ENCODE assay signal across 13 cellular contexts in genomic region chr22:42431401-42432019, GRCh38. TPM values are rescaled to one million over a fixed set of nuclear protein-coding genes. Genes with fewer than 3 reads are reported as not detected.
DNase-seq lines count a peak whose midpoint lies in the region; ATAC-seq, FAIRE-seq and TF ChIP-seq lines count a peak whose summit lies in the region.
"Had no signal": no experiment of that assay in that cellular context is flagged by ENCODE, and none has a peak within 500 bp of the region (broad histone marks: within the 10 kb centered on the region; RNA-seq: fewer than 3 reads in every experiment).

No MANE protein-coding gene starts in this region.

- peaks cover 0 to 56% (median 10%) of the 10 kb centered on the region in 9 donors for H3K27me3 ChIP-seq in heart left ventricle
- H3K27me3 ChIP-seq in H1 (replicated peaks in 1 of 4; ENCODE audit: control insufficient read depth in 3 of 4, extremely low read depth in 1 of 4, insufficient read depth in 3 of 4, low read length in 3 of 4): peaks cover 0 to 5% (median 3%) of the 10 kb centered on the region in 4 experiments; a peak in 3 of 7 replicates
- no peaks in the 10 kb centered on the region for H3K27me3 ChIP-seq in neural cell (ENCODE audit: insufficient read depth, low read depth, low read length)
- H3K27me3 ChIP-seq in vagina: no peaks in the 10 kb centered on the region

- H3K18ac ChIP-seq in H1 (ENCODE audit: extremely low read depth, low read length): peak overlapping the region; percentile 38; the same call in 1 of the 2 replicates

- H3K4me1 ChIP-seq in heart left ventricle (peaks cover 0 to 31% (median 7%) of the 10 kb centered on the region in 12 donors), H1 (replicated peaks in 1 of 4; ENCODE audit: control insufficient read depth in 3 of 4, insufficient read depth in 4 of 4, low read length in 3 of 4) (peaks cover 6 to 18% (median 15%) of the 10 kb centered on the region in 4 experiments), vagina (peaks cover 32% of the 10 kb centered on the region)

- H4K20me1 ChIP-seq in H1 (replicated peaks in 1 of 2; ENCODE audit: control insufficient read depth in 1 of 2, insufficient read depth in 2 of 2, low read length in 2 of 2) (no peaks in the 10 kb centered on the region), neural cell (ENCODE audit: insufficient read depth) (no peaks in the 10 kb centered on the region)

- H3K27ac ChIP-seq in heart left ventricle (peak overlapping the region in 5 of 12 donors; percentile 2 to 94 (median 52)), H1 (ENCODE audit: low read depth, low read length) (no peak overlapping the region), neural cell (ENCODE audit: low read length) (no peak overlapping the region), vagina (no peak overlapping the region)

- H2AFZ ChIP-seq in H1 (ENCODE audit: low read length): no peak overlapping the region
- H2AFZ ChIP-seq in neural cell (ENCODE audit: low read depth, low read length): no peak overlapping the region

- H2BK12ac ChIP-seq in H1 (ENCODE audit: low read depth, low read length): no peak overlapping the region

- no peak overlapping the region for H3K56ac ChIP-seq in H1 (replicated peaks; ENCODE audit: insufficient read length, low read depth, low read length)

- no peaks in the 10 kb centered on the region for H3K79me2 ChIP-seq in H1 (ENCODE audit: control insufficient read depth in 1 of 2, insufficient read depth in 2 of 2, low read length in 2 of 2)
- no peaks in the 10 kb centered on the region for H3K79me2 ChIP-seq in neural cell (replicated peaks; ENCODE audit: insufficient read depth, low read length)

- H3K9me2 ChIP-seq in neural cell (ENCODE audit: insufficient read depth, low read length): no peaks in the 10 kb centered on the region

- no peak overlapping the region for H4K91ac ChIP-seq in H1 (replicated peaks; ENCODE audit: insufficient read length, low read length)

- 40 to 67% (median 51%) methylated on average over 10 to 17 of the region's 17 CpGs for WGBS in heart left ventricle, 4 donors
- 79% methylated on average over 8 of the region's 17 CpGs; no CpG with 5 or more reads in 1 of the 2 experiments for WGBS in H1 (ENCODE audit: extremely low coverage in 1 of 2, insufficient coverage in 1 of 2, insufficient read length in 1 of 2, insufficient replicate concordance in 2 of 2, low coverage in 1 of 2, low lambda C conversion rate in 2 of 2, missing lambda C conversion rate in 1 of 2), 2 experiments
- 22 to 24% methylated on average over 11 to 16 of the region's 17 CpGs for WGBS in lower leg skin, 2 donors

- H2BK15ac ChIP-seq in H1 (ENCODE audit: low read length): no peak overlapping the region

- no peaks in the 10 kb centered on the region for H3F3A ChIP-seq in neural cell (ENCODE audit: insufficient read depth, low read length, poor library complexity, severe bottlenecking)

- POLR2A ChIA-PET in H1 (lab: Charles Lee; ENCODE audit: partially characterized antibody): interaction anchor here (0.5 to 1.7 kb wide), 8 partner anchors 11 to 395 kb away, joined by 3 to 6 read pairs (median 4); no protein-coding TSS in a partner anchor

- no peak overlapping the region; the same call in 1 of the 2 replicates for H4K8ac ChIP-seq in H1 (ENCODE audit: extremely low read depth, insufficient read depth, low read length)

- intact Hi-C loops in heart left ventricle (cut with DNase I) (loop anchor here in 6 of 10 donors (10.0 kb wide), 3 partner anchors 157 to 467 kb away; partner anchors contain the start of genes SEPTIN3 (in 5 of the 6), NDUFA6 (in 2 of the 6) and TCF20 (in 2 of the 6)), Right ventricle myocardium superior (cut with DNase I) (loop anchor here (10.0 kb wide), 2 partner anchors 137 to 467 kb away; partner anchors contain the start of gene SEPTIN3), vagina (cut with DNase I) (loop anchor here (5.0 to 10.0 kb wide), 2 partner anchors 59 to 157 kb away; partner anchors contain the start of gene TCF20), lower leg skin (cut with DNase I; ENCODE audit: low total_unique reads) (loop anchor here (10.0 kb wide), 2 partner anchors 257 to 467 kb away; partner anchors contain the start of gene SEPTIN3)

- no peaks in the 10 kb centered on the region for H3K23me2 ChIP-seq in H1 (ENCODE audit: low read depth, low read length)

- FAIRE-seq in H1 (lab: Jason Lieb, UNC): no peak

- TF ChIP-seq EP300 in H1 (IDR thresholded peaks at IDR 0.05; ENCODE audit: borderline replicate concordance in 1 of 2, low read depth in 2 of 2, low read length in 2 of 2) (no peak), neural cell (conservative IDR thresholded peaks at IDR 0.05; ENCODE audit: poor library complexity, severe bottlenecking) (no peak)

- H3K79me1 ChIP-seq in H1 (ENCODE audit: low read depth, low read length): no peaks in the 10 kb centered on the region

- TF ChIP-seq RAD21 in H1 (IDR thresholded peaks at IDR 0.05 in 1 of 2, conservative IDR thresholded peaks at IDR 0.05 in 1 of 2; ENCODE audit: low read depth in 2 of 2, low read length in 2 of 2): no peak
- no peak for TF ChIP-seq RAD21 in neural cell (conservative IDR thresholded peaks at IDR 0.05)

- H3K9me3 ChIP-seq in heart left ventricle (no peaks in the 10 kb centered on the region), H1 (ENCODE audit: insufficient read depth in 2 of 2, low read depth in 1 of 2, low read length in 1 of 2) (no peaks in the 10 kb centered on the region), neural cell (ENCODE audit: low read length) (no peaks in the 10 kb centered on the region), vagina (no peaks in the 10 kb centered on the region)

- no peak overlapping the region for H2BK120ac ChIP-seq in H1 (replicated peaks; ENCODE audit: low read depth, low read length)

- ATAC-seq in heart left ventricle: peak in 1 of 4 donors; percentile 16
- no peak for ATAC-seq in Right ventricle myocardium superior (ENCODE audit: poor library complexity)
- ATAC-seq in GM18907 (IDR thresholded peaks at IDR 0.05; ENCODE audit: unreplicated experiment): no peak
- ATAC-seq in HG03521 (IDR thresholded peaks at IDR 0.05; ENCODE audit: unreplicated experiment): no peak
- ATAC-seq: naive thymus-derived CD8-positive, alpha-beta T cell had no signal

- H3K36me3 ChIP-seq in heart left ventricle: no peaks in the 10 kb centered on the region
- H3K36me3 ChIP-seq in H1 (ENCODE audit: control insufficient read depth in 2 of 4, insufficient read depth in 4 of 4, low read length in 3 of 4): no peaks in the 10 kb centered on the region
- no peaks in the 10 kb centered on the region for H3K36me3 ChIP-seq in neural cell (ENCODE audit: insufficient read depth, low read length)
- no peaks in the 10 kb centered on the region for H3K36me3 ChIP-seq in vagina

- peak overlapping the region; percentile 44; the same call in 1 of the 2 replicates for H2BK5ac ChIP-seq in H1 (ENCODE audit: low read depth, low read length)

- CTCF ChIA-PET in H1 (lab: Charles Lee; ENCODE audit: partially characterized antibody): interaction anchor here (0.8 to 8.0 kb wide), 14 partner anchors 12 to 262 kb away, joined by 3 to 48 read pairs (median 4); no protein-coding TSS in a partner anchor

- H2BK20ac ChIP-seq in H1 (ENCODE audit: low read length): no peak overlapping the region

- no peak overlapping the region for H3K4ac ChIP-seq in H1 (replicated peaks; ENCODE audit: insufficient read length, low read depth, low read length)

- no peak overlapping the region for H4K5ac ChIP-seq in H1 (ENCODE audit: insufficient read length, low read depth, low read length)

- TF ChIP-seq POLR2A in heart left ventricle (IDR thresholded peaks at IDR 0.05) (no peak), H1 (IDR thresholded peaks at IDR 0.05; ENCODE audit: control extremely low read depth in 1 of 2, low read depth in 2 of 2, low read length in 2 of 2) (no peak), vagina (IDR thresholded peaks at IDR 0.05) (no peak), lower leg skin (IDR thresholded peaks at IDR 0.05) (no peak)

- H3K23ac ChIP-seq in H1 (ENCODE audit: insufficient read length): no peak overlapping the region

- H3K4me2 ChIP-seq in H1 (ENCODE audit: insufficient read depth in 1 of 2, low read depth in 2 of 2, low read length in 2 of 2): peak overlapping the region in 1 of 2 experiments; percentile 35; a peak in 3 of 4 replicates
- no peak overlapping the region for H3K4me2 ChIP-seq in neural cell (ENCODE audit: low read length)

- DNase-seq in heart left ventricle: no peak
- DNase-seq in Right ventricle myocardium superior: no peak
- no peak for DNase-seq in H1 (ENCODE audit: low read depth in 1 of 2, low spot score in 2 of 2)
- no peak for DNase-seq in vagina (ENCODE audit: extremely low spot score in 2 of 2)
- DNase-seq in lower leg skin (ENCODE audit: low spot score in 2 of 2): no peak
- DNase-seq: activated naive CD4-positive, alpha-beta T cell treated with anti-CD3 and anti-CD28 coated beads, Interleukin-2, amount 50 U/mL, for 16 hours; DMS 273 treated with DMSO at 0.1 percent for 48 hours; immature natural killer cell; naive thymus-derived CD8-positive, alpha-beta T cell; SHP77 treated with DMSO at 0.1 percent for 48 hours had no signal

- TF ChIP-seq CTCF in heart left ventricle (IDR thresholded peaks at IDR 0.05) (no peak), H1 (IDR thresholded peaks at IDR 0.05; ENCODE audit: control extremely low read depth in 1 of 3, insufficient read depth in 1 of 3, low read depth in 1 of 3, low read length in 3 of 3) (no peak), neural cell (IDR thresholded peaks at IDR 0.05; ENCODE audit: poor library complexity, severe bottlenecking) (no peak), vagina (IDR thresholded peaks at IDR 0.05) (no peak), lower leg skin (IDR thresholded peaks at IDR 0.05) (no peak)

- no peak overlapping the region for H3K14ac ChIP-seq in H1 (ENCODE audit: insufficient read length)

- H3K4me3 ChIP-seq in heart left ventricle (peak overlapping the region in 9 of 12 donors; percentile 1 to 64 (median 34)), H1 (ENCODE audit: extremely low read depth in 1 of 4, insufficient read depth in 2 of 4, low read depth in 3 of 4, low read length in 4 of 4) (peak overlapping the region in 1 of 4 experiments; percentile 37; a peak in 1 of 8 replicates), neural cell (ENCODE audit: low read length) (no peak overlapping the region), vagina (peak overlapping the region; percentile 0 to 3), lower leg skin (ENCODE audit: low read depth, poor library complexity, severe bottlenecking) (no peak overlapping the region)

- H3K9ac ChIP-seq in H1 (replicated peaks in 1 of 4; ENCODE audit: extremely low read depth in 1 of 4, low read depth in 3 of 4, low read length in 3 of 4): no peak overlapping the region
- H3K9ac ChIP-seq in neural cell (ENCODE audit: low read length): peak overlapping the region; percentile 17

- H2AK5ac ChIP-seq in H1 (ENCODE audit: low read depth, low read length): no peak overlapping the region

RNA-seq across cellular contexts. Expression of gene NFAM1, which starts 0.7 kb away (rescaled TPM):
- 10 to 100 TPM in 1 of 9 donors, 1 to 10 TPM in 6, under 1 TPM in 2; 0.33 to 13.5 (median 1.3) TPM for total RNA-seq in heart left ventricle
- polyA plus RNA-seq in heart left ventricle: under 1 TPM; 0.42 to 0.69 TPM
- total RNA-seq in Right ventricle myocardium superior: 1.9 TPM
- total RNA-seq in H1 (2021; fragmentation: NEBNext Ultra II Directional; extraction: Animal tissue kit (Norgen Biotek cat#: 25700)): 0.61 and 0.73 TPM in 2 replicates
- polyA plus RNA-seq in H1 (2011; rRNA removed): 0.50 and 0.62 TPM in 2 replicates
- 0.37 TPM for polyA plus RNA-seq in H1 (2011; cell fraction: cytosol; rRNA removed)
- 0.54 TPM for polyA plus RNA-seq in H1 (2011; cell fraction: nucleus; rRNA removed)
- 0.80 to 1.1 TPM (median 0.92 TPM) in 4 replicates for polyA plus RNA-seq in H1 (2012, experiment 1 of 2)
- 0.64 TPM for polyA plus RNA-seq in H1 (2012, experiment 2 of 2)
- 0.26 TPM for polyA plus RNA-seq in H1 (2013, experiment 1 of 2)
- 0.35 TPM for polyA plus RNA-seq in H1 (2013, experiment 2 of 2)
- polyA minus RNA-seq in H1 (2011; rRNA and poly(A)+ RNA removed): 0.54 and 0.59 TPM in 2 replicates
- 0.51 TPM for polyA minus RNA-seq in H1 (2011; cell fraction: cytosol; rRNA and poly(A)+ RNA removed)
- polyA minus RNA-seq in H1 (2011; cell fraction: nucleus; rRNA and poly(A)+ RNA removed): 0.50 TPM
- 0.05 TPM in 1 of 2 replicates, not detected in the other for polyA plus RNA-seq in neural cell
- 0.23 and 0.24 TPM in 2 replicates for polyA minus RNA-seq in neural cell
- 1.7 TPM for total RNA-seq in vagina
- total RNA-seq in lower leg skin: 1 to 10 TPM; 1.2 to 2.5 (median 1.3) TPM
- polyA plus RNA-seq: naive thymus-derived CD8-positive, alpha-beta T cell had no signal

Comparison
In these comparisons a context has a peak if more than half of its experiments do, and no peak if none do; other contexts are left out.
1. H3K4me3 ChIP-seq: peak in heart left ventricle (9 of 12) and vagina (2 of 2); none in neural cell (single experiment) and lower leg skin (single experiment).